In genomic region chr1:172149377-172149776, GRCh38 we compare ENCODE assay signal across 15 cellular contexts.
DNase-seq lines count a peak whose midpoint lies in the region; ATAC-seq and TF ChIP-seq lines count a peak whose summit lies in the region.
"Had no signal": no experiment of that assay in that cellular context is flagged by ENCODE, and none has a peak within 500 bp of the region (broad histone marks: within the 10 kb centered on the region; RNA-seq: fewer than 3 reads in every experiment).

No MANE protein-coding gene starts in this region.

- H3K36me3 ChIP-seq in A673 (ENCODE audit: insufficient read depth, low read length, poor library complexity, severe bottlenecking): no peaks in the 10 kb centered on the region
- no peaks in the 10 kb centered on the region for H3K36me3 ChIP-seq in neural progenitor cell
- H3K36me3 ChIP-seq: BLaER1 treated with 17β-estradiol and CSF1 and Interleukin-3, amounts not matched to agents 10 nM and 100 nM had no signal

- intact Hi-C loops in A673 (cut with micrococcal nuclease; ENCODE audit: unreplicated experiment): no loop called here

- H3K4me1 ChIP-seq in A673 (ENCODE audit: insufficient read depth, low read length, poor library complexity, severe bottlenecking): peaks cover 53% of the 10 kb centered on the region
- peaks cover 5% of the 10 kb centered on the region for H3K4me1 ChIP-seq in neural progenitor cell

- no peak overlapping the region for H3K9ac ChIP-seq in neural progenitor cell
- H3K9ac ChIP-seq: BLaER1 treated with 17β-estradiol and CSF1 and Interleukin-3, amounts not matched to agents 10 nM and 100 nM had no signal

- no peak for ATAC-seq in GM18505 (IDR thresholded peaks at IDR 0.05; ENCODE audit: unreplicated experiment)
- no peak for ATAC-seq in GM21619 (IDR thresholded peaks at IDR 0.05; ENCODE audit: unreplicated experiment)

- DNase-seq in A673 (ENCODE audit: low spot score): no peak
- peak; percentile 59 for DNase-seq in HCEC 1CT
- DNase-seq in endothelial cell (ENCODE audit: low spot score): no peak
- no peak for DNase-seq in neural progenitor cell (ENCODE audit: low spot score)
- DNase-seq in activated CD4-positive, alpha-beta T cell treated with anti-CD3 and anti-CD28 coated beads, Interleukin-2, amount 50 U/mL, for 48 hours: no peak
- no peak for DNase-seq in NCI-H2171 (lab: John Stamatoyannopoulos, UW)
- DNase-seq: GF-D8, NCI-H1048, NCI-H1436 treated with DMSO at 0.1 percent for 48 hours, NCI-H226, NCI-H524 treated with DMSO at 0.1 percent for 48 hours, SHP77 had no signal

- H3K4me1 Mint-ChIP-seq in endothelial cell (ENCODE audit: unreplicated experiment): peaks cover 47% of the 10 kb centered on the region
- H3K4me1 Mint-ChIP-seq in neural progenitor cell: peaks cover 18% of the 10 kb centered on the region

- TF ChIP-seq CTCF in A673 (conservative IDR thresholded peaks at IDR 0.05; ENCODE audit: low read depth, low read length) (no peak), endothelial cell (IDR thresholded peaks at IDR 0.05; ENCODE audit: unreplicated experiment) (no peak), neural progenitor cell (IDR thresholded peaks at IDR 0.05) (no peak)

- no peak for TF ChIP-seq POLR2A in GM18505 (IDR thresholded peaks at IDR 0.05; ENCODE audit: borderline replicate concordance, extremely low read depth, insufficient read depth, insufficient read length)

- no peaks in the 10 kb centered on the region for H3F3A ChIP-seq in neural progenitor cell (ENCODE audit: low read depth)

- H3K27ac Mint-ChIP-seq in endothelial cell (ENCODE audit: unreplicated experiment): peak overlapping the region; percentile 9
- H3K27ac Mint-ChIP-seq in neural progenitor cell: no peak overlapping the region

- no peak overlapping the region for H3K4me2 ChIP-seq in neural progenitor cell
- H3K4me2 ChIP-seq: BLaER1 treated with 17β-estradiol and CSF1 and Interleukin-3, amounts not matched to agents 10 nM and 100 nM had no signal

- H3K79me2 ChIP-seq in neural progenitor cell (ENCODE audit: low read depth): no peaks in the 10 kb centered on the region

- CTCF ChIA-PET in A673 (lab: Charles Lee): no interaction called here

- H3K27me3 ChIP-seq in A673 (replicated peaks; ENCODE audit: insufficient read depth, low read depth, low read length, poor library complexity) (no peaks in the 10 kb centered on the region), neural progenitor cell (no peaks in the 10 kb centered on the region)
- H3K27me3 ChIP-seq: BLaER1 treated with 17β-estradiol and CSF1 and Interleukin-3, amounts not matched to agents 10 nM and 100 nM had no signal

- BruUV-seq in A673 (replicated peaks; lab: Mats Ljungman, UMichigan): no TSS peak

- no peaks in the 10 kb centered on the region for H3K9me3 ChIP-seq in A673 (ENCODE audit: low read depth, low read length, poor library complexity, severe bottlenecking)
- no peaks in the 10 kb centered on the region for H3K9me3 ChIP-seq in neural progenitor cell (ENCODE audit: low read depth)
- H3K9me3 ChIP-seq: BLaER1 treated with 17β-estradiol and CSF1 and Interleukin-3, amounts not matched to agents 10 nM and 100 nM had no signal

- H3K9me3 Mint-ChIP-seq in endothelial cell (ENCODE audit: unreplicated experiment) (no peaks in the 10 kb centered on the region), neural progenitor cell (no peaks in the 10 kb centered on the region)

- H2AFZ ChIP-seq in neural progenitor cell (replicated peaks): peak overlapping the region; percentile 83

- H3K36me3 Mint-ChIP-seq in endothelial cell (ENCODE audit: low read depth, unreplicated experiment) (no peaks in the 10 kb centered on the region), neural progenitor cell (no peaks in the 10 kb centered on the region)

- H3K4me3 ChIP-seq in A673 (ENCODE audit: low read depth, low read length, poor library complexity, severe bottlenecking) (no peak overlapping the region), neural progenitor cell (no peak overlapping the region)
- H3K4me3 ChIP-seq: BLaER1 treated with 17β-estradiol and CSF1 and Interleukin-3, amounts not matched to agents 10 nM and 100 nM had no signal

- POLR2A ChIA-PET in A673 (lab: Charles Lee; ENCODE audit: low non-redundant PET): no interaction called here

- no peaks in the 10 kb centered on the region for H4K20me1 ChIP-seq in neural progenitor cell (ENCODE audit: low read depth)
- H4K20me1 ChIP-seq: BLaER1 treated with 17β-estradiol and CSF1 and Interleukin-3, amounts not matched to agents 10 nM and 100 nM had no signal

- H3K27me3 Mint-ChIP-seq in endothelial cell (ENCODE audit: unreplicated experiment) (no peaks in the 10 kb centered on the region), neural progenitor cell (ENCODE audit: insufficient read depth, low read depth) (no peaks in the 10 kb centered on the region)

- H3K4me3 Mint-ChIP-seq in endothelial cell (ENCODE audit: unreplicated experiment): no peak overlapping the region
- H3K4me3 Mint-ChIP-seq in neural progenitor cell: no peak overlapping the region

- peak overlapping the region; percentile 12 for H3K27ac ChIP-seq in A673 (ENCODE audit: low read depth, low read length, poor library complexity, severe bottlenecking)
- H3K27ac ChIP-seq in neural progenitor cell: no peak overlapping the region
- H3K27ac ChIP-seq: BLaER1 treated with 17β-estradiol and CSF1 and Interleukin-3, amounts not matched to agents 10 nM and 100 nM had no signal
